Comparison of ENCODE assay signal across 8 cellular contexts in genomic region chr15:89494941-89495637, GRCh38. TPM values are rescaled to one million over a fixed set of nuclear protein-coding genes. Genes with fewer than 3 reads are reported as not detected.
DNase-seq lines count a peak whose midpoint lies in the region.

No MANE protein-coding gene starts in this region.

- H3K4me1 ChIP-seq in esophagus (ENCODE audit: control insufficient read depth in 2 of 2, insufficient read depth in 2 of 2, low read length in 1 of 2): peaks cover 5% of the 10 kb centered on the region in 2 donors

- H3K36me3 ChIP-seq in esophagus (ENCODE audit: control insufficient read depth in 2 of 2, insufficient read depth in 2 of 2, low read length in 1 of 2): peaks cover 0 to 24% of the 10 kb centered on the region in 2 donors

- H3K27me3 ChIP-seq in esophagus (ENCODE audit: control insufficient read depth in 1 of 2, insufficient read depth in 2 of 2, low read length in 2 of 2): peaks cover 0 to 5% of the 10 kb centered on the region in 2 donors

- peak overlapping the region; percentile 67 to 72 for H3K4me3 ChIP-seq in esophagus (ENCODE audit: low read depth in 1 of 2, low read length in 2 of 2)

- peak overlapping the region; percentile 88 to 92 for H3K27ac ChIP-seq in esophagus (ENCODE audit: low read depth in 2 of 2, low read length in 1 of 2)

- DNase-seq in stimulated activated CD4-positive, alpha-beta T cell treated with anti-CD3 and anti-CD28 coated beads, Interleukin-4, amount 100 ng/mL, for 48 hours (ENCODE audit: low read depth in 2 of 2): peak; percentile 20 to 52
- no peak for DNase-seq in stimulated activated CD4-positive, alpha-beta T cell treated with anti-CD3 and anti-CD28 coated beads, Interleukin-4, amount 100 ng/mL, for 1 hour
- peak; percentile 57 for DNase-seq in RPMI8226
- DNase-seq in GM03348 (ENCODE audit: low spot score): no peak
- no peak for DNase-seq in NCI-H2029 (lab: John Stamatoyannopoulos, UW)
- no peak for DNase-seq in NK-92 (lab: John Stamatoyannopoulos, UW; ENCODE audit: unreplicated experiment)
- DNase-seq in NCI-H1436 (lab: John Stamatoyannopoulos, UW): no peak

- H3K9me3 ChIP-seq in esophagus (ENCODE audit: control insufficient read depth in 2 of 2, insufficient read depth in 1 of 2, low read depth in 1 of 2, low read length in 1 of 2): no peaks in the 10 kb centered on the region

- 68 to 72% methylated on average over 7 of the region's 7 CpGs for WGBS in esophagus, 2 donors

RNA-seq across cellular contexts. Expression of gene RHCG, which starts 1.3 kb away (rescaled TPM):
- 1,000 to 10,000 TPM; 3,283 to 3,991 TPM for polyA plus RNA-seq in esophagus

Comparison
In these comparisons a context has a peak if more than half of its experiments do, and no peak if none do; other contexts are left out.
1. DNase-seq: peak in stimulated activated CD4-positive, alpha-beta T cell treated with anti-CD3 and anti-CD28 coated beads, Interleukin-4, amount 100 ng/mL, for 48 hours (2 of 2) and RPMI8226 (single experiment); none in stimulated activated CD4-positive, alpha-beta T cell treated with anti-CD3 and anti-CD28 coated beads, Interleukin-4, amount 100 ng/mL, for 1 hour (single experiment), GM03348 (single experiment), NCI-H2029 (single experiment), NK-92 (single experiment) and NCI-H1436 (single experiment).